In the genomic region with DNA sequence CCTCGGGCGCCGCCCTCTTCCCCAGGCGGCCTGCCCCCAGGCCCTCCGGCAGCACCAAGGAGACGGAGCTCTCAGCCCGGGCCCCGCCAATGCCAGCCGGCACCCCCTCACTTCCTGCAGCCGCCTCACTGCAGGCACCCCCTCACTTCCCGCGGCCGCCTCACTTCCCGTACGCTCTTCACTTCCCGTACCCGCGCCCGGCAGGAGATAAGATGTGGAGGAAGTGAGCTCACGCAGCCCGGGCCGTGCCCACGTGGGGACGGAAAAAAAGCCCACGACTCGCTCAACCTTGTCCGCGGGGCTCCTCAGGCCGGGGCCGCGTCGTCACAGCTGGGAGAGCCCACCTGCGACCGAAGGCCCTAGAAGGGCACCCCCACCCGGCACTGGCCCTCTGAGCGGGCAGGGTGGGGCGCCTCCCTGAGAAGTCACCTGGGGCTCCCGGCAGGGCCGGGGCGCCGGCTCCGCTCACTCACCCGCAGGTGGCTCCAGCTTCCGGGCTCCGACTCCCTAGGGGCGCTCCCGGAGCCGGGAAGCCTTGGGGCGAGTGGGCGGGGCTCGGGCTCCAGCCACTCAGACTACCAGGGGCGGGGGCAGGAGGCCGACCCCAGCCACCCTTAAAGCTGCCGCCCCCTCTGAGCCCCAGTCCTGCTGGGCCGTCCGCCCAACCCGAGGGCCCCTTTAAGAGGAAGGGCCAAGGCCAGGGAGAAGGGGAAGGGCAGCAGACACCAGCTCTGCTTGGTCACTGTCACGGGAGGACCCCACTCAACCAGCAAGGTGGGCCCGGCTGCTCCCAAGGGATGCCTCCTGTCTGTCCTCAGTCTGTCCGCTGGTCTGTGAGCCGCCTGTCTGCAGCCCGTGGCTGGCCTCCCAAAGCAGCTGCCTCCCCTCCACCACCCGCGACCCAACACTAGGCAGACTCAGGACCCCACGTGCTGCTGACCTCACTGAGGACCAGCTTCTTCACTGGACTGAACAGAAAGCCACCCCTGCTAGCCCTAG, we compare ENCODE assay signal across 8 cellular contexts. TPM values are rescaled to one million over a fixed set of nuclear protein-coding genes. Genes with fewer than 3 reads are reported as not detected.
A peak's percentile ranks its signal among the peaks of the same experiment; 100 is the strongest.
DNase-seq lines count a peak whose midpoint lies in the region; ATAC-seq and TF ChIP-seq lines count a peak whose summit lies in the region.

No MANE protein-coding gene starts in this region.

- H3K4me3 Mint-ChIP-seq in Caco-2 (ENCODE audit: unreplicated experiment), result peak overlapping the region; percentile 80

- H3K4me2 ChIP-seq in Loucy (ENCODE audit: low read depth, low read length, poor library complexity, severe bottlenecking), result peak overlapping the region; percentile 93

- DNase-seq in Caco-2 (peak; percentile 88 to 92), T follicular helper cell (ENCODE audit: low read depth) (peak; percentile 85), adipocyte (ENCODE audit: low read depth) (peak; percentile 84), heart right ventricle (peak; percentile 82 to 83), posterior vena cava (ENCODE audit: low spot score) (peak; percentile 96), upper lobe of left lung (peak; percentile 90 to 95)

- H3F3A ChIP-seq in Loucy (ENCODE audit: low read depth), result no peaks in the 10 kb centered on the region; the same call in 1 of the 2 replicates

- H3K9me3 Mint-ChIP-seq in Caco-2 (ENCODE audit: unreplicated experiment), result no peaks in the 10 kb centered on the region

- CTCF ChIA-PET in Caco-2 (lab: Charles Lee), result interaction anchor here (1.0 to 2.4 kb wide), 8 partner anchors 9 to 340 kb away, joined by 3 to 19 read pairs (median 8); partner anchors contain the start of gene PISD

- peaks cover 78% of the 10 kb centered on the region for H3K79me2 ChIP-seq in Loucy (ENCODE audit: insufficient read depth, low read length)

- intact Hi-C loops in Caco-2 (cut with micrococcal nuclease; ENCODE audit: unreplicated experiment), result loop anchor here (2.0 kb wide), 1 partner anchor 32 kb away; the partner anchor contains the start of gene PISD
- intact Hi-C loops in heart right ventricle (cut with DNase I), result loop anchor here in 7 of 10 donors (5.0 to 10.0 kb wide), 5 partner anchors 68 to 286 kb away; partner anchors contain the start of gene PATZ1 (in 3 of the 7)
- intact Hi-C loops in posterior vena cava (cut with DNase I), result loop anchor here in 1 of 2 donors (5.0 kb wide), 1 partner anchor 73 kb away; no protein-coding TSS in a partner anchor

- peaks cover 41% of the 10 kb centered on the region for H4K20me1 ChIP-seq in Loucy (ENCODE audit: insufficient read depth, low read length, poor library complexity, severe bottlenecking)

- H3K4me1 Mint-ChIP-seq in Caco-2 (ENCODE audit: low read depth, unreplicated experiment), result peaks cover 29% of the 10 kb centered on the region

- peaks cover 30% of the 10 kb centered on the region for H3K36me3 Mint-ChIP-seq in Caco-2 (ENCODE audit: insufficient read depth, unreplicated experiment)

- no peaks in the 10 kb centered on the region for H3K27me3 Mint-ChIP-seq in Caco-2 (ENCODE audit: insufficient read depth, unreplicated experiment)

- H3K4me3 ChIP-seq in Caco-2 (ENCODE audit: low read depth, low read length), result peak overlapping the region; percentile 60
- peak overlapping the region; percentile 87 for H3K4me3 ChIP-seq in Loucy (ENCODE audit: low read length, poor library complexity, severe bottlenecking)
- peak overlapping the region; percentile 93 for H3K4me3 ChIP-seq in adipocyte (ENCODE audit: low read length)
- H3K4me3 ChIP-seq in heart right ventricle, result peak overlapping the region; percentile 53 to 93 (median 80)
- H3K4me3 ChIP-seq in upper lobe of left lung, result peak overlapping the region; percentile 68 to 84 (median 78)

- ATAC-seq in GM21526 (IDR thresholded peaks at IDR 0.05; ENCODE audit: low FRiP score, unreplicated experiment), result peak; percentile 42
- ATAC-seq in heart right ventricle, result peak; percentile 79 to 91 (median 84)
- ATAC-seq in upper lobe of left lung (ENCODE audit: low FRiP score in 2 of 2), result peak; percentile 78 to 92

- H3K27ac Mint-ChIP-seq in Caco-2 (ENCODE audit: unreplicated experiment), result peak overlapping the region; percentile 29

- no peaks in the 10 kb centered on the region for H3K27me3 ChIP-seq in Caco-2 (replicated peaks; ENCODE audit: control insufficient read depth, insufficient read depth, low read length)
- H3K27me3 ChIP-seq in Loucy (ENCODE audit: insufficient read depth, low read length, poor library complexity, severe bottlenecking), result no peaks in the 10 kb centered on the region
- H3K27me3 ChIP-seq in adipocyte (replicated peaks; ENCODE audit: control insufficient read depth, insufficient read depth, low read length), result no peaks in the 10 kb centered on the region
- H3K27me3 ChIP-seq in heart right ventricle, result no peaks in the 10 kb centered on the region
- H3K27me3 ChIP-seq in upper lobe of left lung, result no peaks in the 10 kb centered on the region

- peak in 3 of 4 donors; percentile 85 to 90 (median 90) for TF ChIP-seq EP300 in upper lobe of left lung (IDR thresholded peaks at IDR 0.05)

- no peaks in the 10 kb centered on the region for H3K9me3 ChIP-seq in Caco-2
- H3K9me3 ChIP-seq in Loucy (ENCODE audit: insufficient read depth, low read depth, low read length), result no peaks in the 10 kb centered on the region
- no peaks in the 10 kb centered on the region for H3K9me3 ChIP-seq in adipocyte (ENCODE audit: control insufficient read depth, low read length)
- H3K9me3 ChIP-seq in heart right ventricle, result no peaks in the 10 kb centered on the region
- no peaks in the 10 kb centered on the region for H3K9me3 ChIP-seq in upper lobe of left lung

- H3K9me2 ChIP-seq in Loucy (replicated peaks; ENCODE audit: low read depth, low read length), result no peaks in the 10 kb centered on the region

- no peak for TF ChIP-seq CTCF in Caco-2 (IDR thresholded peaks at IDR 0.05; ENCODE audit: insufficient read depth in 1 of 2, low read depth in 1 of 2, low read length in 1 of 2, severe bottlenecking in 1 of 2, unreplicated experiment in 1 of 2)
- TF ChIP-seq CTCF in Loucy (conservative IDR thresholded peaks at IDR 0.05; ENCODE audit: low read length), result no peak
- TF ChIP-seq CTCF in heart right ventricle (IDR thresholded peaks at IDR 0.05), result no peak
- TF ChIP-seq CTCF in upper lobe of left lung (IDR thresholded peaks at IDR 0.05), result peak in 2 of 6 experiments; percentile 7 to 12

- POLR2A ChIA-PET in Caco-2 (lab: Charles Lee), result interaction anchor here (0.6 to 2.0 kb wide), 3 partner anchors 15 to 47 kb away, joined by 3 to 12 read pairs (median 3); partner anchors contain the start of gene PISD

- H3K36me3 ChIP-seq in Caco-2 (ENCODE audit: control insufficient read depth, insufficient read depth, low read length) (no peaks in the 10 kb centered on the region), Loucy (ENCODE audit: insufficient read depth, low read length) (peaks cover 4% of the 10 kb centered on the region), adipocyte (ENCODE audit: control insufficient read depth, insufficient read depth, low read length, severe bottlenecking) (peaks cover 16% of the 10 kb centered on the region), heart right ventricle (peaks cover 0 to 14% (median 0%) of the 10 kb centered on the region in 9 donors), upper lobe of left lung (peaks cover 0 to 2% (median 0%) of the 10 kb centered on the region in 4 donors)

- H3K4me1 ChIP-seq in Caco-2 (peaks cover 36% of the 10 kb centered on the region), Loucy (ENCODE audit: insufficient read depth, low read length, poor library complexity, severe bottlenecking) (peaks cover 38% of the 10 kb centered on the region), adipocyte (ENCODE audit: control insufficient read depth, insufficient read depth, low read length) (peaks cover 51% of the 10 kb centered on the region), heart right ventricle (peaks cover 22 to 71% (median 47%) of the 10 kb centered on the region in 9 donors), upper lobe of left lung (peaks cover 49 to 82% (median 59%) of the 10 kb centered on the region in 4 donors)

- 2% methylated on average over 65 of the region's 65 CpGs for WGBS in heart right ventricle, 2 donors
- 4 to 20% methylated on average over 10 to 44 of the region's 65 CpGs for WGBS in upper lobe of left lung, 2 donors

- TF ChIP-seq POLR2A in upper lobe of left lung (IDR thresholded peaks at IDR 0.05), result peak in 2 of 4 donors; percentile 53 to 70

- H2AFZ ChIP-seq in Loucy (ENCODE audit: low read length), result peak overlapping the region; percentile 87

- H3K9ac ChIP-seq in Loucy (ENCODE audit: low read depth, low read length, poor library complexity, severe bottlenecking) (peak overlapping the region; percentile 88), adipocyte (ENCODE audit: low read length) (peak overlapping the region; percentile 97)

- peak overlapping the region; percentile 60 to 97 (median 92) for H3K27ac ChIP-seq in heart right ventricle
- peak overlapping the region; percentile 89 to 98 (median 95) for H3K27ac ChIP-seq in upper lobe of left lung

- BruUV-seq in Caco-2 (replicated peaks; lab: Mats Ljungman, UMichigan), result no TSS peak

RNA-seq across cellular contexts. Expression of gene PISD, which starts 31.4 kb away (rescaled TPM):
- total RNA-seq in Caco-2 (2022) (56.7 and 58.7 TPM in 2 replicates), heart right ventricle (10 to 100 TPM; 16.3 to 30.0 (median 18.7) TPM), posterior vena cava (10 to 100 TPM; 38.0 to 44.6 TPM), upper lobe of left lung (10 to 100 TPM; 18.4 to 81.8 (median 53.9) TPM)
- 10 to 100 TPM; 15.5 to 20.6 TPM for polyA plus RNA-seq in heart right ventricle

Comparison
In these comparisons a context has a peak if more than half of its experiments do, and no peak if none do; other contexts are left out.
1. Peak in every context shown above with its lines: DNase-seq, ATAC-seq, H3K4me3 ChIP-seq and H3K27ac ChIP-seq.